In genomic region chr10:101827919-101828600, GRCh38 we compare ENCODE assay signal across 31 cellular contexts. TPM values are rescaled to one million over a fixed set of nuclear protein-coding genes. Genes with fewer than 3 reads are reported as not detected.
DNase-seq lines count a peak whose midpoint lies in the region; ATAC-seq and TF ChIP-seq lines count a peak whose summit lies in the region.
"Had no signal": no experiment of that assay in that cellular context is flagged by ENCODE, and none has a peak within 500 bp of the region (broad histone marks: within the 10 kb centered on the region; RNA-seq: fewer than 3 reads in every experiment).

No MANE protein-coding gene starts in this region.

- POLR2A ChIA-PET in activated naive CD8-positive, alpha-beta T cell treated with anti-CD3 and anti-CD28 coated beads, Interleukin-2, amount 10 ng/mL, durations not matched to agents 7 days and 5 days (lab: Charles Lee), result interaction anchor here (5.4 kb wide), 1 partner anchor 10 kb away, joined by 69 read pairs; the partner anchor contains the start of gene OGA

- H3K4me3 ChIP-seq in spleen, result no peak overlapping the region
- H3K4me3 ChIP-seq: hepatocyte, tibial artery had no signal

- peaks cover 0 to 35% (median 0%) of the 10 kb centered on the region in 6 donors for H3K36me3 ChIP-seq in spleen
- H3K36me3 ChIP-seq: tibial artery had no signal

- H3K9me3 ChIP-seq in spleen, result no peaks in the 10 kb centered on the region
- H3K9me3 ChIP-seq: gastroesophageal sphincter, stomach, tibial artery had no signal

- peaks cover 27% of the 10 kb centered on the region for H3K4me1 Mint-ChIP-seq in activated naive CD8-positive, alpha-beta T cell treated with anti-CD3 and anti-CD28 coated beads, Interleukin-2, amount 10 ng/mL, durations not matched to agents 7 days and 5 days
- peaks cover 28% of the 10 kb centered on the region for H3K4me1 Mint-ChIP-seq in activated naive CD8-positive, alpha-beta T cell treated with anti-CD3 and anti-CD28 coated beads, Interleukin-2, amount 50 U/mL, for 24 hours
- peaks cover 21 to 34% of the 10 kb centered on the region in 2 donors for H3K4me1 Mint-ChIP-seq in immature natural killer cell

- WGBS in spleen, 5 donors, result 90 to 97% (median 93%) methylated on average over 10 of the region's 10 CpGs

- H3K27me3 Mint-ChIP-seq in activated naive CD8-positive, alpha-beta T cell treated with anti-CD3 and anti-CD28 coated beads, Interleukin-2, amount 10 ng/mL, durations not matched to agents 7 days and 5 days, result no peaks in the 10 kb centered on the region
- peaks cover 3% of the 10 kb centered on the region for H3K27me3 Mint-ChIP-seq in activated naive CD8-positive, alpha-beta T cell treated with anti-CD3 and anti-CD28 coated beads, Interleukin-2, amount 50 U/mL, for 24 hours
- peaks cover 10 to 22% (median 18%) of the 10 kb centered on the region in 3 donors for H3K27me3 Mint-ChIP-seq in immature natural killer cell (ENCODE audit: low read depth in 3 of 3)
- H3K27me3 Mint-ChIP-seq: activated CD8-positive, alpha-beta T cell treated with anti-CD3 and anti-CD28 coated beads for 36 hours; activated naive CD8-positive, alpha-beta T cell treated with anti-CD3 and anti-CD28 coated beads for 36 hours had no signal

- no peaks in the 10 kb centered on the region for H3K9me3 Mint-ChIP-seq in activated naive CD8-positive, alpha-beta T cell treated with anti-CD3 and anti-CD28 coated beads, Interleukin-2, amount 10 ng/mL, durations not matched to agents 7 days and 5 days
- no peaks in the 10 kb centered on the region for H3K9me3 Mint-ChIP-seq in activated naive CD8-positive, alpha-beta T cell treated with anti-CD3 and anti-CD28 coated beads, Interleukin-2, amount 50 U/mL, for 24 hours
- H3K9me3 Mint-ChIP-seq in immature natural killer cell, result peaks cover 0 to 2% (median 0%) of the 10 kb centered on the region in 6 donors
- H3K9me3 Mint-ChIP-seq: activated CD8-positive, alpha-beta T cell treated with anti-CD3 and anti-CD28 coated beads for 36 hours; activated naive CD8-positive, alpha-beta T cell treated with anti-CD3 and anti-CD28 coated beads for 36 hours had no signal

- TF ChIP-seq CTCF in spleen (IDR thresholded peaks at IDR 0.05 in 8 of 11, conservative IDR thresholded peaks at IDR 0.05 in 3 of 11), result no peak

- H3K27ac Mint-ChIP-seq in activated naive CD8-positive, alpha-beta T cell treated with anti-CD3 and anti-CD28 coated beads, Interleukin-2, amount 10 ng/mL, durations not matched to agents 7 days and 5 days, result no peak overlapping the region
- no peak overlapping the region for H3K27ac Mint-ChIP-seq in activated naive CD8-positive, alpha-beta T cell treated with anti-CD3 and anti-CD28 coated beads, Interleukin-2, amount 50 U/mL, for 24 hours
- H3K27ac Mint-ChIP-seq in immature natural killer cell, result peak overlapping the region in 3 of 6 donors; percentile 43 to 77 (median 62)
- H3K27ac Mint-ChIP-seq: activated CD8-positive, alpha-beta T cell treated with anti-CD3 and anti-CD28 coated beads for 36 hours; activated naive CD8-positive, alpha-beta T cell treated with anti-CD3 and anti-CD28 coated beads for 36 hours had no signal

- intact Hi-C loops in spleen (cut with DNase I; ENCODE audit: low total_unique reads), result no loop called here

- no peak for TF ChIP-seq POLR2A in spleen (IDR thresholded peaks at IDR 0.05)

- peaks cover 12 to 46% (median 29%) of the 10 kb centered on the region in 6 donors for H3K4me1 ChIP-seq in spleen

- no peak overlapping the region for H3K4me3 Mint-ChIP-seq in activated naive CD8-positive, alpha-beta T cell treated with anti-CD3 and anti-CD28 coated beads, Interleukin-2, amount 10 ng/mL, durations not matched to agents 7 days and 5 days
- no peak overlapping the region for H3K4me3 Mint-ChIP-seq in activated naive CD8-positive, alpha-beta T cell treated with anti-CD3 and anti-CD28 coated beads, Interleukin-2, amount 50 U/mL, for 24 hours
- H3K4me3 Mint-ChIP-seq in immature natural killer cell, result peak overlapping the region in 4 of 5 donors; percentile 10 to 60 (median 36)
- H3K4me3 Mint-ChIP-seq: activated CD8-positive, alpha-beta T cell treated with anti-CD3 and anti-CD28 coated beads for 36 hours; activated naive CD8-positive, alpha-beta T cell treated with anti-CD3 and anti-CD28 coated beads for 36 hours had no signal

- no peaks in the 10 kb centered on the region for H3K36me3 Mint-ChIP-seq in activated naive CD8-positive, alpha-beta T cell treated with anti-CD3 and anti-CD28 coated beads, Interleukin-2, amount 10 ng/mL, durations not matched to agents 7 days and 5 days
- no peaks in the 10 kb centered on the region for H3K36me3 Mint-ChIP-seq in activated naive CD8-positive, alpha-beta T cell treated with anti-CD3 and anti-CD28 coated beads, Interleukin-2, amount 50 U/mL, for 24 hours (ENCODE audit: low read depth)
- H3K36me3 Mint-ChIP-seq in immature natural killer cell, result peaks cover 0 to 4% (median 0%) of the 10 kb centered on the region in 3 donors
- H3K36me3 Mint-ChIP-seq: activated naive CD8-positive, alpha-beta T cell treated with anti-CD3 and anti-CD28 coated beads for 36 hours had no signal

- H3K27ac ChIP-seq in spleen, result peak overlapping the region in 1 of 8 donors; percentile 89
- H3K27ac ChIP-seq: hepatocyte, tibial artery had no signal

- DNase-seq in activated naive CD8-positive, alpha-beta T cell treated with anti-CD3 and anti-CD28 coated beads, Interleukin-2, amount 10 ng/mL, durations not matched to agents 7 days and 5 days, result peak; percentile 25
- no peak for DNase-seq in activated naive CD8-positive, alpha-beta T cell treated with anti-CD3 and anti-CD28 coated beads, Interleukin-2, amount 50 U/mL, for 24 hours
- DNase-seq in immature natural killer cell, result no peak
- peak; percentile 65 for DNase-seq in spleen
- no peak for DNase-seq in NCI-H2196 (lab: John Stamatoyannopoulos, UW; ENCODE audit: unreplicated experiment)
- DNase-seq: activated CD4-positive, CD25-positive, alpha-beta regulatory T cell treated with anti-CD3 and anti-CD28 coated beads, Interleukin-2, amount 50 U/mL, for 72 hours; activated CD8-positive, alpha-beta T cell treated with anti-CD3 and anti-CD28 coated beads for 36 hours; activated naive CD8-positive, alpha-beta T cell treated with anti-CD3 and anti-CD28 coated beads for 36 hours; central memory CD4-positive, alpha-beta T cell; DMS153; NCI-H146; NCI-H2171 treated with DMSO at 0.1 percent for 48 hours; NCI-H524; occipital lobe; small intestine; stimulated activated CD4-positive, alpha-beta T cell treated with anti-CD3 and anti-CD28 coated beads, Interleukin-1b, Interleukin-23, amount 100 ng/mL, for 48 hours; stimulated activated CD8-positive, alpha-beta memory T cell treated with anti-CD3 and anti-CD28 coated beads, Interleukin-4, amount 100 ng/mL, for 48 hours; stomach; T-helper 2 cell; tibial artery had no signal

- ATAC-seq in activated naive CD8-positive, alpha-beta T cell treated with anti-CD3 and anti-CD28 coated beads, Interleukin-2, amount 10 ng/mL, durations not matched to agents 7 days and 5 days (ENCODE audit: low read depth), result no peak
- ATAC-seq in activated naive CD8-positive, alpha-beta T cell treated with anti-CD3 and anti-CD28 coated beads, Interleukin-2, amount 50 U/mL, for 24 hours, result no peak
- ATAC-seq in GM19452 (IDR thresholded peaks at IDR 0.05; ENCODE audit: unreplicated experiment), result no peak
- ATAC-seq: activated CD8-positive, alpha-beta T cell treated with anti-CD3 and anti-CD28 coated beads for 36 hours; gastroesophageal sphincter; left colon; Right ventricle myocardium inferior; SK-N-SH treated with all-trans-retinoic acid at 6 μM for 48 hours had no signal

- no peaks in the 10 kb centered on the region for H3K27me3 ChIP-seq in spleen (replicated peaks in 1 of 7)
- H3K27me3 ChIP-seq: gastroesophageal sphincter, hepatocyte, stomach, tibial artery had no signal

RNA-seq across cellular contexts. Expression of gene OGA, which starts 9.8 kb away (rescaled TPM):
- 100 to 1,000 TPM; 207 to 212 TPM for total RNA-seq in activated naive CD8-positive, alpha-beta T cell treated with anti-CD3 and anti-CD28 coated beads, Interleukin-2, amount 10 ng/mL, durations not matched to agents 7 days and 5 days
- polyA plus RNA-seq in immature natural killer cell (10 to 100 TPM; 32.0 to 57.0 (median 46.6) TPM), spleen (10 to 100 TPM; 65.7 to 87.0 (median 68.3) TPM)
- total RNA-seq in spleen, result 100 to 1,000 TPM; 143 to 234 (median 172) TPM

RNA-seq across cellular contexts. Expression of gene KCNIP2, which starts 15.5 kb away (rescaled TPM):
- 1 to 10 TPM; 3.1 to 4.1 TPM for total RNA-seq in activated naive CD8-positive, alpha-beta T cell treated with anti-CD3 and anti-CD28 coated beads, Interleukin-2, amount 10 ng/mL, durations not matched to agents 7 days and 5 days
- polyA plus RNA-seq in immature natural killer cell (not detected), spleen (1 to 10 TPM in 2 of 3 donors, under 1 TPM in 1; 1.00 to 1.7 (median 1.3) TPM)
- 1 to 10 TPM; 4.2 to 8.6 (median 6.5) TPM for total RNA-seq in spleen
- total RNA-seq: H4 had no signal

RNA-seq across cellular contexts. Expression of gene NPM3, which starts 44.8 kb away (rescaled TPM):
- total RNA-seq in activated naive CD8-positive, alpha-beta T cell treated with anti-CD3 and anti-CD28 coated beads, Interleukin-2, amount 10 ng/mL, durations not matched to agents 7 days and 5 days, result 10 to 100 TPM; 29.2 to 30.5 TPM
- polyA plus RNA-seq in immature natural killer cell, result 1 to 10 TPM; 1.5 to 8.8 (median 4.7) TPM
- 10 to 100 TPM; 16.8 to 46.9 (median 24.6) TPM for total RNA-seq in spleen
- polyA plus RNA-seq in spleen, result 10 to 100 TPM; 33.5 to 54.6 (median 44.2) TPM

RNA-seq across cellular contexts. Expression of gene FGF8, which starts 52.1 kb away (rescaled TPM):
- total RNA-seq in activated naive CD8-positive, alpha-beta T cell treated with anti-CD3 and anti-CD28 coated beads, Interleukin-2, amount 10 ng/mL, durations not matched to agents 7 days and 5 days, result not detected
- polyA plus RNA-seq in immature natural killer cell (not detected), spleen (under 1 TPM in 2 of 3 donors, not detected in 1; 0.11 TPM)
- not detected for total RNA-seq in spleen
- total RNA-seq: A172; activated naive CD8-positive, alpha-beta T cell treated with anti-CD3 and anti-CD28 coated beads for 36 hours; dermis microvascular lymphatic vessel endothelial cell; fibroblast of lung; gastroesophageal sphincter; H4; hepatocyte; left colon; LHCN-M2; occipital lobe; Right ventricle myocardium inferior; stomach had no signal
- polyA plus RNA-seq: fibroblast of lung, hepatocyte, stomach had no signal

Comparison
In these comparisons a context has a peak if more than half of its experiments do, and no peak if none do; other contexts are left out.
1. DNase-seq: peak in activated naive CD8-positive, alpha-beta T cell treated with anti-CD3 and anti-CD28 coated beads, Interleukin-2, amount 10 ng/mL, durations not matched to agents 7 days and 5 days (single experiment) and spleen (single experiment); none in activated naive CD8-positive, alpha-beta T cell treated with anti-CD3 and anti-CD28 coated beads, Interleukin-2, amount 50 U/mL, for 24 hours (single experiment), immature natural killer cell (0 of 3) and NCI-H2196 (single experiment).
2. H3K4me3 Mint-ChIP-seq: peak in immature natural killer cell (4 of 5); none in activated naive CD8-positive, alpha-beta T cell treated with anti-CD3 and anti-CD28 coated beads, Interleukin-2, amount 10 ng/mL, durations not matched to agents 7 days and 5 days (single experiment) and activated naive CD8-positive, alpha-beta T cell treated with anti-CD3 and anti-CD28 coated beads, Interleukin-2, amount 50 U/mL, for 24 hours (single experiment).